22 cellular contexts compared by ENCODE assay signal in genomic region chr17:74161501-74161850, GRCh38. TPM values are rescaled to one million over a fixed set of nuclear protein-coding genes. Genes with fewer than 3 reads are reported as not detected.
A peak's percentile ranks its signal among the peaks of the same experiment; 100 is the strongest.
DNase-seq lines count a peak whose midpoint lies in the region; ATAC-seq and TF ChIP-seq lines count a peak whose summit lies in the region.
"Had no signal": no experiment of that assay in that cellular context is flagged by ENCODE, and none has a peak within 500 bp of the region (broad histone marks: within the 10 kb centered on the region; RNA-seq: fewer than 3 reads in every experiment).

No MANE protein-coding gene starts in this region.

- H3K27ac Mint-ChIP-seq in nephron progenitor cell = peak overlapping the region; percentile 78
- H3K27ac Mint-ChIP-seq: GM23338 had no signal

- H3K27ac ChIP-seq in BLaER1 treated with 17β-estradiol and CSF1 and Interleukin-3, amounts not matched to agents 10 nM and 100 nM = peak overlapping the region in 1 of 11 experiments; percentile 4; a peak in 1 of 22 replicates
- H3K27ac ChIP-seq in colonic mucosa (no peak overlapping the region), upper lobe of right lung (no peak overlapping the region), mammary epithelial cell (ENCODE audit: insufficient read depth, low read depth, low read length) (no peak overlapping the region)
- H3K27ac ChIP-seq: HL-60 had no signal

- intact Hi-C loops in colonic mucosa (cut with DNase I) (no loop called here), upper lobe of right lung (cut with DNase I) (loop anchor here (10.0 kb wide), 1 partner anchor 727 kb away; no protein-coding TSS in a partner anchor), mammary epithelial cell (cut with micrococcal nuclease) (no loop called here)

- H3K27me3 ChIP-seq in BLaER1 treated with 17β-estradiol and CSF1 and Interleukin-3, amounts not matched to agents 10 nM and 100 nM = no peaks in the 10 kb centered on the region
- H3K27me3 ChIP-seq in colonic mucosa (no peaks in the 10 kb centered on the region), upper lobe of right lung (peaks cover 16% of the 10 kb centered on the region), mammary epithelial cell (ENCODE audit: insufficient read depth, low read length) (no peaks in the 10 kb centered on the region)

- no peaks in the 10 kb centered on the region for H3K36me3 ChIP-seq in BLaER1 treated with 17β-estradiol and CSF1 and Interleukin-3, amounts not matched to agents 10 nM and 100 nM
- no peaks in the 10 kb centered on the region for H3K36me3 ChIP-seq in colonic mucosa
- no peaks in the 10 kb centered on the region for H3K36me3 ChIP-seq in upper lobe of right lung
- no peaks in the 10 kb centered on the region for H3K36me3 ChIP-seq in mammary epithelial cell (ENCODE audit: insufficient read depth, low read length)
- H3K36me3 ChIP-seq: HAP-1 had no signal

- H3K9me3 Mint-ChIP-seq in nephron progenitor cell = peaks cover 9% of the 10 kb centered on the region

- in situ Hi-C loops in mammary epithelial cell (cut with MboI; ENCODE audit: low sequenced_read_pairs in 2 of 2) = no loop called here

- no peaks in the 10 kb centered on the region for H3K79me2 ChIP-seq in mammary epithelial cell (ENCODE audit: insufficient read depth, low read length)

- no peak overlapping the region for H3K4me3 ChIP-seq in BLaER1 treated with 17β-estradiol and CSF1 and Interleukin-3, amounts not matched to agents 10 nM and 100 nM
- no peak overlapping the region for H3K4me3 ChIP-seq in colonic mucosa
- no peak overlapping the region for H3K4me3 ChIP-seq in upper lobe of right lung
- no peak overlapping the region for H3K4me3 ChIP-seq in mammary epithelial cell (replicated peaks in 1 of 3; ENCODE audit: insufficient read depth in 1 of 3, low read depth in 2 of 3, low read length in 3 of 3)
- H3K4me3 ChIP-seq: GM23338, HAP-1 had no signal

- peak; percentile 8 for DNase-seq in colonic mucosa
- DNase-seq in nephron progenitor cell = no peak
- peak; percentile 46 for DNase-seq in upper lobe of right lung
- DNase-seq in mammary epithelial cell = no peak
- DNase-seq in NCI-H748 treated with DMSO at 0.1 percent for 48 hours (lab: John Stamatoyannopoulos, UW) = no peak
- DNase-seq: C1 segment of cervical spinal cord; CD4-positive, alpha-beta memory T cell; COR-L47; DMS53; NCI-H1092; NCI-H1417 treated with DMSO at 0.1 percent for 48 hours; NCI-H1694 treated with DMSO at 0.1 percent for 48 hours; NCI-H2081 treated with DMSO at 0.1 percent for 48 hours; NCI-H524; NCI-H774; PC-3; SK-N-SH had no signal

- H3K4me2 ChIP-seq in BLaER1 treated with 17β-estradiol and CSF1 and Interleukin-3, amounts not matched to agents 10 nM and 100 nM = peak overlapping the region; percentile 22 to 81 (median 71)
- H3K4me2 ChIP-seq in mammary epithelial cell (ENCODE audit: insufficient read depth, low read depth, low read length) = no peak overlapping the region
- H3K4me2 ChIP-seq: GM23338, SK-N-SH had no signal

- H4K20me1 ChIP-seq in BLaER1 treated with 17β-estradiol and CSF1 and Interleukin-3, amounts not matched to agents 10 nM and 100 nM = no peaks in the 10 kb centered on the region
- H4K20me1 ChIP-seq in mammary epithelial cell (ENCODE audit: insufficient read depth, low read length) = no peaks in the 10 kb centered on the region

- dilution Hi-C loops in mammary epithelial cell (cut with HindIII; ENCODE audit: low sequenced_read_pairs) = no loop called here

- no peak overlapping the region for H2AFZ ChIP-seq in mammary epithelial cell (ENCODE audit: low read depth, low read length)
- H2AFZ ChIP-seq: GM23338 had no signal

- H3K27me3 Mint-ChIP-seq in nephron progenitor cell (ENCODE audit: low read depth, poor library complexity) = peaks cover 10% of the 10 kb centered on the region

- no peak for ATAC-seq in upper lobe of right lung
- ATAC-seq in GM21576 (IDR thresholded peaks at IDR 0.05; ENCODE audit: unreplicated experiment) = no peak
- ATAC-seq: GM23338, PC-3 had no signal

- CTCF ChIA-PET in mammary epithelial cell (lab: Charles Lee; ENCODE audit: low non-redundant PET) = no interaction called here

- H3K4me3 Mint-ChIP-seq in nephron progenitor cell = peak overlapping the region; percentile 7
- H3K4me3 Mint-ChIP-seq: CD4-positive, alpha-beta memory T cell; GM23338 had no signal

- H3K36me3 Mint-ChIP-seq in nephron progenitor cell (ENCODE audit: low read depth) = no peaks in the 10 kb centered on the region
- H3K36me3 Mint-ChIP-seq: CD4-positive, alpha-beta memory T cell had no signal

- 6% methylated on average over 5 of the region's 10 CpGs for WGBS in mammary epithelial cell (ENCODE audit: low coverage, missing lambda C conversion rate)

- H3K4me1 Mint-ChIP-seq in nephron progenitor cell = peaks cover 16% of the 10 kb centered on the region
- H3K4me1 Mint-ChIP-seq: CD4-positive, alpha-beta memory T cell had no signal

- no peak overlapping the region for H3K9ac ChIP-seq in BLaER1 treated with 17β-estradiol and CSF1 and Interleukin-3, amounts not matched to agents 10 nM and 100 nM
- H3K9ac ChIP-seq in colonic mucosa (ENCODE audit: low read depth in 2 of 2, low read length in 2 of 2) (no peak overlapping the region), mammary epithelial cell (ENCODE audit: insufficient read depth, low read length) (no peak overlapping the region)
- H3K9ac ChIP-seq: SK-N-SH had no signal

- peaks cover 0 to 21% (median 12%) of the 10 kb centered on the region in 11 experiments; a peak in 14 of 22 replicates for H3K9me3 ChIP-seq in BLaER1 treated with 17β-estradiol and CSF1 and Interleukin-3, amounts not matched to agents 10 nM and 100 nM (replicated peaks in 1 of 11)
- H3K9me3 ChIP-seq in colonic mucosa (no peaks in the 10 kb centered on the region), upper lobe of right lung (no peaks in the 10 kb centered on the region), mammary epithelial cell (replicated peaks; ENCODE audit: insufficient read depth, low read length) (peaks cover 4% of the 10 kb centered on the region)
- H3K9me3 ChIP-seq: HAP-1, SK-N-SH had no signal

- H3K4me1 ChIP-seq in BLaER1 treated with 17β-estradiol and CSF1 and Interleukin-3, amounts not matched to agents 10 nM and 100 nM = peaks cover 36 to 55% (median 47%) of the 10 kb centered on the region in 10 experiments
- H3K4me1 ChIP-seq in colonic mucosa (no peaks in the 10 kb centered on the region), upper lobe of right lung (no peaks in the 10 kb centered on the region), mammary epithelial cell (ENCODE audit: insufficient read depth, low read length) (no peaks in the 10 kb centered on the region)
- H3K4me1 ChIP-seq: HAP-1 had no signal

- no TSS peak for BruUV-seq in mammary epithelial cell (replicated peaks; lab: Mats Ljungman, UMichigan)

- TF ChIP-seq CTCF in colonic mucosa (IDR thresholded peaks at IDR 0.05) (no peak), nephron progenitor cell (IDR thresholded peaks at IDR 0.05) (no peak), upper lobe of right lung (IDR thresholded peaks at IDR 0.05) (no peak), mammary epithelial cell (conservative IDR thresholded peaks at IDR 0.05 in 1 of 2, IDR thresholded peaks at IDR 0.05 in 1 of 2; ENCODE audit: extremely low read depth in 1 of 2, insufficient read depth in 1 of 2, low read depth in 1 of 2, low read length in 2 of 2) (no peak)

RNA-seq across cellular contexts. Expression of gene RPL38, which starts 42.0 kb away (rescaled TPM):
- 100 to 1,000 TPM; 723 to 795 TPM for total RNA-seq in colonic mucosa
- total RNA-seq in upper lobe of right lung = 659 TPM
- total RNA-seq in mammary epithelial cell = 100 to 1,000 TPM; 487 to 802 TPM
- polyA plus RNA-seq in mammary epithelial cell = 972 TPM
- polyA minus RNA-seq in mammary epithelial cell = 599 TPM

RNA-seq across cellular contexts. Expression of gene TTYH2, which starts 51.9 kb away (rescaled TPM):
- total RNA-seq in colonic mucosa (1 to 10 TPM in 1 of 2 donors, under 1 TPM in 1; 0.86 to 2.9 TPM), upper lobe of right lung (7.4 TPM), mammary epithelial cell (under 1 TPM; 0.49 to 0.67 TPM)
- polyA plus RNA-seq in mammary epithelial cell = 0.23 TPM
- polyA minus RNA-seq in mammary epithelial cell = 2.1 TPM

Comparison
In these comparisons a context has a peak if more than half of its experiments do, and no peak if none do; other contexts are left out.
1. DNase-seq: peak in colonic mucosa (single experiment) and upper lobe of right lung (single experiment); none in nephron progenitor cell (single experiment), mammary epithelial cell (single experiment) and NCI-H748 treated with DMSO at 0.1 percent for 48 hours (single experiment).